8 cellular contexts compared by ENCODE assay signal in genomic region chr19:19202707-19203011, GRCh38. TPM values are rescaled to one million over a fixed set of nuclear protein-coding genes. Genes with fewer than 3 reads are reported as not detected.
A peak's percentile ranks its signal among the peaks of the same experiment; 100 is the strongest.
DNase-seq lines count a peak whose midpoint lies in the region; ATAC-seq and TF ChIP-seq lines count a peak whose summit lies in the region.

No MANE protein-coding gene starts in this region.

- H2AFZ ChIP-seq in OCI-LY3 (ENCODE audit: low read depth, low read length): no peak overlapping the region

- intact Hi-C loops in psoas muscle (cut with DNase I): no loop called here

- peak; percentile 14 for ATAC-seq in GM21619 (IDR thresholded peaks at IDR 0.05; ENCODE audit: unreplicated experiment)
- peak in 1 of 4 donors; percentile 29 for ATAC-seq in psoas muscle
- no peak for ATAC-seq in GM18858 (IDR thresholded peaks at IDR 0.05; ENCODE audit: unreplicated experiment)
- ATAC-seq in GM21786 (IDR thresholded peaks at IDR 0.05; ENCODE audit: unreplicated experiment): no peak

- H3K4me1 ChIP-seq in OCI-LY3 (ENCODE audit: low read length) (peaks cover 6% of the 10 kb centered on the region; the same call in 1 of the 2 replicates), esophagus (ENCODE audit: control insufficient read depth in 2 of 2, insufficient read depth in 2 of 2, low read length in 1 of 2) (peaks cover 0 to 9% of the 10 kb centered on the region in 2 donors), psoas muscle (peaks cover 11% of the 10 kb centered on the region)

- peak overlapping the region; percentile 79 for H3K4me2 ChIP-seq in OCI-LY3 (ENCODE audit: low read length)

- peak overlapping the region; percentile 72 for H3K9ac ChIP-seq in OCI-LY3 (ENCODE audit: low read length)

- no peaks in the 10 kb centered on the region for H4K20me1 ChIP-seq in OCI-LY3 (ENCODE audit: insufficient read depth, low read length)

- no peaks in the 10 kb centered on the region for H3K9me3 ChIP-seq in OCI-LY3 (ENCODE audit: insufficient read depth, low read length)
- H3K9me3 ChIP-seq in esophagus (ENCODE audit: control insufficient read depth in 2 of 2, insufficient read depth in 1 of 2, low read depth in 1 of 2, low read length in 1 of 2): peaks cover 0 to 6% of the 10 kb centered on the region in 2 donors
- H3K9me3 ChIP-seq in psoas muscle: no peaks in the 10 kb centered on the region

- H3K79me2 ChIP-seq in OCI-LY3 (ENCODE audit: low read length): peaks cover 16% of the 10 kb centered on the region

- DNase-seq in psoas muscle (no peak), hepatic stellate cell (ENCODE audit: low spot score) (no peak), COLO668 (lab: John Stamatoyannopoulos, UW; ENCODE audit: unreplicated experiment) (no peak)

- TF ChIP-seq CTCF in OCI-LY3 (IDR thresholded peaks at IDR 0.05; ENCODE audit: low read depth, low read length) (no peak), psoas muscle (IDR thresholded peaks at IDR 0.05) (no peak)

- H3K4me3 ChIP-seq in OCI-LY3 (ENCODE audit: low read length) (peak overlapping the region; percentile 87), esophagus (ENCODE audit: low read depth in 1 of 2, low read length in 2 of 2) (peak overlapping the region; percentile 66 to 68), psoas muscle (peak overlapping the region; percentile 80)

- H3K27me3 ChIP-seq in OCI-LY3 (ENCODE audit: low read depth, low read length): no peaks in the 10 kb centered on the region
- no peaks in the 10 kb centered on the region for H3K27me3 ChIP-seq in esophagus (ENCODE audit: control insufficient read depth in 1 of 2, insufficient read depth in 2 of 2, low read length in 2 of 2)
- peaks cover 0 to 3% (median 0%) of the 10 kb centered on the region in 3 donors for H3K27me3 ChIP-seq in psoas muscle (ENCODE audit: insufficient read depth in 3 of 3, low read length in 2 of 3)

- peak overlapping the region; percentile 51 for H3K27ac ChIP-seq in OCI-LY3 (ENCODE audit: low read length)
- H3K27ac ChIP-seq in esophagus (ENCODE audit: low read depth in 2 of 2, low read length in 1 of 2): peak overlapping the region; percentile 74 to 83
- H3K27ac ChIP-seq in psoas muscle: peak overlapping the region; percentile 83

- H3K36me3 ChIP-seq in OCI-LY3 (replicated peaks; ENCODE audit: low read depth, low read length) (peaks cover 38% of the 10 kb centered on the region), esophagus (ENCODE audit: control insufficient read depth in 2 of 2, insufficient read depth in 2 of 2, low read length in 1 of 2) (peaks cover 0 to 15% of the 10 kb centered on the region in 2 donors), psoas muscle (ENCODE audit: insufficient read depth in 1 of 2, low read depth in 1 of 2) (peaks cover 0 to 42% of the 10 kb centered on the region in 2 donors)

- 8 to 12% methylated on average over 11 of the region's 11 CpGs for WGBS in esophagus, 2 donors
- WGBS in psoas muscle, 3 donors: 14 to 21% (median 19%) methylated on average over 11 of the region's 11 CpGs

RNA-seq across cellular contexts. Expression of gene NR2C2AP, which starts 0.6 kb away (rescaled TPM):
- 10 to 100 TPM; 20.1 to 21.9 TPM for polyA plus RNA-seq in esophagus
- 10 to 100 TPM in 3 of 4 donors, 1 to 10 TPM in 1; 7.5 to 15.8 (median 12.8) TPM for total RNA-seq in psoas muscle
- polyA plus RNA-seq in psoas muscle: 10 to 100 TPM; 17.5 to 44.4 (median 21.9) TPM

RNA-seq across cellular contexts. Expression of gene NCAN, which starts 9.1 kb away (rescaled TPM):
- polyA plus RNA-seq in esophagus (under 1 TPM; 0.01 to 0.02 TPM), psoas muscle (under 1 TPM in 1 of 3 donors, not detected in 2; 0.03 TPM)
- total RNA-seq in psoas muscle: not detected

RNA-seq across cellular contexts. Expression of gene RFXANK, which starts 10.6 kb away (rescaled TPM):
- polyA plus RNA-seq in esophagus (10 to 100 TPM; 73.6 to 94.1 TPM), psoas muscle (10 to 100 TPM; 39.1 to 64.9 (median 57.4) TPM)
- 10 to 100 TPM; 33.3 to 53.5 (median 46.2) TPM for total RNA-seq in psoas muscle

RNA-seq across cellular contexts. Expression of gene BORCS8, which starts 10.7 kb away (rescaled TPM):
- polyA plus RNA-seq in esophagus: 10 to 100 TPM; 18.3 to 22.8 TPM
- 10 to 100 TPM; 16.0 to 33.6 (median 21.0) TPM for total RNA-seq in psoas muscle
- polyA plus RNA-seq in psoas muscle: 10 to 100 TPM; 25.2 to 46.1 (median 41.2) TPM

RNA-seq across cellular contexts. Expression of gene MEF2B, which starts 32.6 kb away (rescaled TPM):
- polyA plus RNA-seq in esophagus: under 1 TPM; 0.31 to 0.63 TPM
- under 1 TPM; 0.56 to 0.91 (median 0.63) TPM for total RNA-seq in psoas muscle
- polyA plus RNA-seq in psoas muscle: under 1 TPM; 0.07 to 0.18 (median 0.16) TPM
